In genomic region chr7:77798394-77799077, GRCh38 we compare ENCODE assay signal across 8 cellular contexts. TPM values are rescaled to one million over a fixed set of nuclear protein-coding genes. Genes with fewer than 3 reads are reported as not detected.
DNase-seq lines count a peak whose midpoint lies in the region; ATAC-seq and TF ChIP-seq lines count a peak whose summit lies in the region.

TSS of gene PHTF2 (plus strand) at chr7:77798773.
TSS of gene TMEM60 (minus strand) at chr7:77798434. CDS start at chr7:77794373, 4,061 bp downstream.

- TF ChIP-seq CTCF in C4-2B (conservative IDR thresholded peaks at IDR 0.05) (peak; percentile 84), coronary artery (IDR thresholded peaks at IDR 0.05) (no peak)

- H3K27ac ChIP-seq in C4-2B (peak within 1 kb of the TSS; percentile 94), coronary artery (peak within 1 kb of the TSS; percentile 84 to 96), layer of hippocampus (ENCODE audit: low read depth, low read length) (peak within 1 kb of the TSS; percentile 88)

- H3K4me3 ChIP-seq in coronary artery = peak within 1 kb of the TSS; percentile 94

- no peaks in the 10 kb centered on the region for H3K27me3 ChIP-seq in layer of hippocampus (ENCODE audit: control insufficient read depth, insufficient read depth, low read length)

- H3K27me3 Mint-ChIP-seq in activated CD4-positive, alpha-beta T cell treated with anti-CD3 and anti-CD28 coated beads, Interleukin-2, amount 10 ng/mL, durations not matched to agents 24 days and 14 days = no peaks in the 10 kb centered on the region

- intact Hi-C loops in activated CD4-positive, alpha-beta T cell treated with anti-CD3 and anti-CD28 coated beads, Interleukin-2, amount 10 ng/mL, durations not matched to agents 24 days and 14 days (cut with micrococcal nuclease) = loop anchor here (1.0 to 5.0 kb wide), 7 partner anchors 36 to 262 kb away; partner anchors contain the start of gene RSBN1L

- peak; percentile 100 for DNase-seq in NCI-H526 treated with DMSO at 0.1 percent for 48 hours (lab: John Stamatoyannopoulos, UW)
- peak; percentile 98 for DNase-seq in activated CD4-positive, alpha-beta T cell treated with anti-CD3 and anti-CD28 coated beads, Interleukin-2, amount 10 ng/mL, durations not matched to agents 24 days and 14 days
- peak; percentile 99 for DNase-seq in coronary artery (ENCODE audit: low spot score)
- DNase-seq in stimulated activated CD4-positive, alpha-beta T cell treated with anti-CD3 and anti-CD28 coated beads, Interleukin-1b, Interleukin-23, amount 100 ng/mL, for 4 hours (ENCODE audit: low read depth in 2 of 2) = peak; percentile 83 to 86

- peak within 1 kb of the TSS; percentile 97 for H3K4me3 Mint-ChIP-seq in activated CD4-positive, alpha-beta T cell treated with anti-CD3 and anti-CD28 coated beads, Interleukin-2, amount 10 ng/mL, durations not matched to agents 24 days and 14 days

- peak within 1 kb of the TSS; percentile 98 for H3K27ac Mint-ChIP-seq in activated CD4-positive, alpha-beta T cell treated with anti-CD3 and anti-CD28 coated beads, Interleukin-2, amount 10 ng/mL, durations not matched to agents 24 days and 14 days

- no peaks in the 10 kb centered on the region for H3K9me3 Mint-ChIP-seq in activated CD4-positive, alpha-beta T cell treated with anti-CD3 and anti-CD28 coated beads, Interleukin-2, amount 10 ng/mL, durations not matched to agents 24 days and 14 days

- peak; percentile 94 for ATAC-seq in GM19328 (IDR thresholded peaks at IDR 0.05; ENCODE audit: unreplicated experiment)
- ATAC-seq in HG03520 (IDR thresholded peaks at IDR 0.05; ENCODE audit: unreplicated experiment) = peak; percentile 87

- H3K36me3 Mint-ChIP-seq in activated CD4-positive, alpha-beta T cell treated with anti-CD3 and anti-CD28 coated beads, Interleukin-2, amount 10 ng/mL, durations not matched to agents 24 days and 14 days (ENCODE audit: low read depth) = peaks cover 31% of the 10 kb centered on the region

- H3K4me1 Mint-ChIP-seq in activated CD4-positive, alpha-beta T cell treated with anti-CD3 and anti-CD28 coated beads, Interleukin-2, amount 10 ng/mL, durations not matched to agents 24 days and 14 days = peaks cover 54% of the 10 kb centered on the region

RNA-seq across cellular contexts. Expression of gene PHTF2, which starts in this region (rescaled TPM):
- total RNA-seq in activated CD4-positive, alpha-beta T cell treated with anti-CD3 and anti-CD28 coated beads, Interleukin-2, amount 10 ng/mL, durations not matched to agents 24 days and 14 days = 31.5 and 32.1 TPM in 2 replicates

RNA-seq across cellular contexts. Expression of gene TMEM60, which starts in this region (rescaled TPM):
- 9.7 and 10.3 TPM in 2 replicates for total RNA-seq in activated CD4-positive, alpha-beta T cell treated with anti-CD3 and anti-CD28 coated beads, Interleukin-2, amount 10 ng/mL, durations not matched to agents 24 days and 14 days

Comparison
In these comparisons a context has a peak if more than half of its experiments do, and no peak if none do; other contexts are left out.
1. Peak in every context shown above with its lines: DNase-seq, ATAC-seq, H3K4me3 ChIP-seq and H3K27ac ChIP-seq.